In genomic region chrX:2752441-2752840, GRCh38 we compare ENCODE assay signal across 2 cellular contexts. TPM values are rescaled to one million over a fixed set of nuclear protein-coding genes. Genes with fewer than 3 reads are reported as not detected.
"Had no signal": no experiment of that assay in that cellular context is flagged by ENCODE, and none has a peak within 500 bp of the region (broad histone marks: within the 10 kb centered on the region; RNA-seq: fewer than 3 reads in every experiment).

No MANE protein-coding gene starts in this region.

RNA-seq across cellular contexts. Expression of gene XG, which starts 0.6 kb away (rescaled TPM):
- total RNA-seq: activated CD8-positive, alpha-beta T cell treated with anti-CD3 and anti-CD28 coated beads, Interleukin-2, amount 10 ng/mL, durations not matched to agents 7 days and 5 days; natural killer cell treated with Interleukin-12 subunit alpha and Interleukin-12 subunit beta and Interleukin-15 and Interleukin-18, amount 100 ng/mL, for 72 hours had no signal
